15 cellular contexts compared by ENCODE assay signal in genomic region chr6:158085261-158086053, GRCh38.
DNase-seq lines count a peak whose midpoint lies in the region; ATAC-seq and TF ChIP-seq lines count a peak whose summit lies in the region.
"Had no signal": no experiment of that assay in that cellular context is flagged by ENCODE, and none has a peak within 500 bp of the region (broad histone marks: within the 10 kb centered on the region; RNA-seq: fewer than 3 reads in every experiment).

No MANE protein-coding gene starts in this region.

- H3K4me3 ChIP-seq in osteoblast (ENCODE audit: insufficient read depth, low read length) = no peak overlapping the region
- H3K4me3 ChIP-seq: GM23248 had no signal

- no peak for DNase-seq in activated naive CD8-positive, alpha-beta T cell treated with anti-CD3 and anti-CD28 coated beads, Interleukin-2, amount 10 ng/mL, durations not matched to agents 7 days and 5 days
- no peak for DNase-seq in activated naive CD8-positive, alpha-beta T cell treated with anti-CD3 and anti-CD28 coated beads, Interleukin-2, amount 50 U/mL, for 24 hours
- DNase-seq in T-helper 2 cell treated with Interferon-gamma antibody and Interleukin-4, amounts not matched to agents 5 μg/mL and 100 μg/mL, for 36 hours (ENCODE audit: low spot score) = no peak
- DNase-seq in osteoblast (ENCODE audit: insufficient read length, low spot score, missing footprints) (peak; percentile 32), HT-29 (ENCODE audit: low spot score) (no peak), NCI-H2029 (lab: John Stamatoyannopoulos, UW) (no peak), nucleus accumbens (lab: John Stamatoyannopoulos, UW) (no peak)
- DNase-seq: COR-L47, DMS153, NCI-H187 treated with DMSO at 0.1 percent for 48 hours, NCI-H2171, NCI-H446, RPMI8226 had no signal

- no peaks in the 10 kb centered on the region for H3K27me3 ChIP-seq in osteoblast (ENCODE audit: insufficient read depth, low read length)

- peaks cover 16% of the 10 kb centered on the region for H3K79me2 ChIP-seq in osteoblast (ENCODE audit: insufficient read depth, low read length)

- no peaks in the 10 kb centered on the region for H3K9me3 Mint-ChIP-seq in activated naive CD8-positive, alpha-beta T cell treated with anti-CD3 and anti-CD28 coated beads, Interleukin-2, amount 10 ng/mL, durations not matched to agents 7 days and 5 days
- H3K9me3 Mint-ChIP-seq in activated naive CD8-positive, alpha-beta T cell treated with anti-CD3 and anti-CD28 coated beads, Interleukin-2, amount 50 U/mL, for 24 hours = no peaks in the 10 kb centered on the region
- no peaks in the 10 kb centered on the region for H3K9me3 Mint-ChIP-seq in T-helper 2 cell treated with Interferon-gamma antibody and Interleukin-4, amounts not matched to agents 5 μg/mL and 100 μg/mL, for 36 hours

- H3K36me3 ChIP-seq in osteoblast (ENCODE audit: insufficient read depth, low read length) = peaks cover 91% of the 10 kb centered on the region

- H2AFZ ChIP-seq in osteoblast (ENCODE audit: low read length) = no peak overlapping the region
- H2AFZ ChIP-seq: GM23248 had no signal

- no peaks in the 10 kb centered on the region for H3K9me3 ChIP-seq in osteoblast (ENCODE audit: low read depth, low read length)

- H3K36me3 Mint-ChIP-seq in activated naive CD8-positive, alpha-beta T cell treated with anti-CD3 and anti-CD28 coated beads, Interleukin-2, amount 10 ng/mL, durations not matched to agents 7 days and 5 days = peaks cover 36% of the 10 kb centered on the region
- peaks cover 44% of the 10 kb centered on the region for H3K36me3 Mint-ChIP-seq in activated naive CD8-positive, alpha-beta T cell treated with anti-CD3 and anti-CD28 coated beads, Interleukin-2, amount 50 U/mL, for 24 hours (ENCODE audit: low read depth)
- H3K36me3 Mint-ChIP-seq in T-helper 2 cell treated with Interferon-gamma antibody and Interleukin-4, amounts not matched to agents 5 μg/mL and 100 μg/mL, for 36 hours (ENCODE audit: low read depth) = peaks cover 58% of the 10 kb centered on the region

- no peak overlapping the region for H3K27ac ChIP-seq in osteoblast (ENCODE audit: low read depth, low read length)
- H3K27ac ChIP-seq: GM23248 had no signal

- peaks cover 15% of the 10 kb centered on the region for H3K4me1 Mint-ChIP-seq in activated naive CD8-positive, alpha-beta T cell treated with anti-CD3 and anti-CD28 coated beads, Interleukin-2, amount 10 ng/mL, durations not matched to agents 7 days and 5 days
- no peaks in the 10 kb centered on the region for H3K4me1 Mint-ChIP-seq in activated naive CD8-positive, alpha-beta T cell treated with anti-CD3 and anti-CD28 coated beads, Interleukin-2, amount 50 U/mL, for 24 hours
- peaks cover 20% of the 10 kb centered on the region for H3K4me1 Mint-ChIP-seq in T-helper 2 cell treated with Interferon-gamma antibody and Interleukin-4, amounts not matched to agents 5 μg/mL and 100 μg/mL, for 36 hours (ENCODE audit: low read depth)

- TF ChIP-seq POLR2A in GM18505 (IDR thresholded peaks at IDR 0.05; ENCODE audit: borderline replicate concordance, extremely low read depth, insufficient read depth, insufficient read length) = no peak

- no peak for TF ChIP-seq CTCF in osteoblast (IDR thresholded peaks at IDR 0.05; ENCODE audit: extremely low read depth, low read depth, low read length)

- no peak overlapping the region for H3K4me3 Mint-ChIP-seq in activated naive CD8-positive, alpha-beta T cell treated with anti-CD3 and anti-CD28 coated beads, Interleukin-2, amount 10 ng/mL, durations not matched to agents 7 days and 5 days
- H3K4me3 Mint-ChIP-seq in activated naive CD8-positive, alpha-beta T cell treated with anti-CD3 and anti-CD28 coated beads, Interleukin-2, amount 50 U/mL, for 24 hours = no peak overlapping the region
- H3K4me3 Mint-ChIP-seq in T-helper 2 cell treated with Interferon-gamma antibody and Interleukin-4, amounts not matched to agents 5 μg/mL and 100 μg/mL, for 36 hours = peak overlapping the region; percentile 29

- POLR2A ChIA-PET in activated naive CD8-positive, alpha-beta T cell treated with anti-CD3 and anti-CD28 coated beads, Interleukin-2, amount 10 ng/mL, durations not matched to agents 7 days and 5 days (lab: Charles Lee) = interaction anchor here (1.3 kb wide), 1 partner anchor 12 kb away, joined by 7 read pairs; no protein-coding TSS in a partner anchor

- H3K27me3 Mint-ChIP-seq in activated naive CD8-positive, alpha-beta T cell treated with anti-CD3 and anti-CD28 coated beads, Interleukin-2, amount 10 ng/mL, durations not matched to agents 7 days and 5 days = no peaks in the 10 kb centered on the region
- H3K27me3 Mint-ChIP-seq in activated naive CD8-positive, alpha-beta T cell treated with anti-CD3 and anti-CD28 coated beads, Interleukin-2, amount 50 U/mL, for 24 hours = no peaks in the 10 kb centered on the region
- no peaks in the 10 kb centered on the region for H3K27me3 Mint-ChIP-seq in T-helper 2 cell treated with Interferon-gamma antibody and Interleukin-4, amounts not matched to agents 5 μg/mL and 100 μg/mL, for 36 hours (ENCODE audit: low read depth)

- ATAC-seq in activated naive CD8-positive, alpha-beta T cell treated with anti-CD3 and anti-CD28 coated beads, Interleukin-2, amount 10 ng/mL, durations not matched to agents 7 days and 5 days (ENCODE audit: low read depth) = no peak
- ATAC-seq in activated naive CD8-positive, alpha-beta T cell treated with anti-CD3 and anti-CD28 coated beads, Interleukin-2, amount 50 U/mL, for 24 hours = no peak
- no peak for ATAC-seq in GM18505 (IDR thresholded peaks at IDR 0.05; ENCODE audit: unreplicated experiment)

- H3K4me1 ChIP-seq in osteoblast (ENCODE audit: insufficient read depth, low read length) = peaks cover 27% of the 10 kb centered on the region

- H4K20me1 ChIP-seq in osteoblast (ENCODE audit: insufficient read depth, low read length) = no peaks in the 10 kb centered on the region

- H3K27ac Mint-ChIP-seq in activated naive CD8-positive, alpha-beta T cell treated with anti-CD3 and anti-CD28 coated beads, Interleukin-2, amount 10 ng/mL, durations not matched to agents 7 days and 5 days = peak overlapping the region; percentile 75
- no peak overlapping the region for H3K27ac Mint-ChIP-seq in activated naive CD8-positive, alpha-beta T cell treated with anti-CD3 and anti-CD28 coated beads, Interleukin-2, amount 50 U/mL, for 24 hours
- peak overlapping the region; percentile 67 for H3K27ac Mint-ChIP-seq in T-helper 2 cell treated with Interferon-gamma antibody and Interleukin-4, amounts not matched to agents 5 μg/mL and 100 μg/mL, for 36 hours

- no peak overlapping the region for H3K4me2 ChIP-seq in osteoblast (ENCODE audit: insufficient read depth, low read length)
